In genomic region chr2:107808986-107809385, GRCh38 we compare ENCODE assay signal across 2 cellular contexts.
A peak's percentile ranks its signal among the peaks of the same experiment; 100 is the strongest.
TF ChIP-seq lines count a peak whose summit lies in the region.

No MANE protein-coding gene starts in this region.

TF ChIP-seq in HepG2, 621 proteins besides CTCF, POLR2A, EP300 and RAD21 (continued from another document):
- 0 out of 2 replicates have a peak, but pooled peaks have one; percentile 8 for TF ChIP-seq CREB1 (IDR thresholded peaks at IDR 0.05)
- no peak for TF ChIP-seq CREB1 (CRISPR knock-in tag; IDR thresholded peaks at IDR 0.05)

TF ChIP-seq in HEK293T, 16 proteins besides CTCF, POLR2A, EP300 and RAD21:
- TF ChIP-seq PKNOX1 (IDR thresholded peaks at IDR 0.05) = no peak
- TF ChIP-seq NFRKB (IDR thresholded peaks at IDR 0.05) = no peak
- TF ChIP-seq CTBP1 (IDR thresholded peaks at IDR 0.05; ENCODE audit: borderline replicate concordance) = no peak
- TF ChIP-seq ARNT (IDR thresholded peaks at IDR 0.05) = no peak
- TF ChIP-seq SP1 (IDR thresholded peaks at IDR 0.05) = no peak
- TF ChIP-seq HDGF (IDR thresholded peaks at IDR 0.05; ENCODE audit: borderline replicate concordance) = no peak
- TF ChIP-seq ELF4 (IDR thresholded peaks at IDR 0.05) = no peak
- no peak for TF ChIP-seq L3MBTL2 (conservative IDR thresholded peaks at IDR 0.05)
- no peak for TF ChIP-seq LEF1 (IDR thresholded peaks at IDR 0.05; ENCODE audit: borderline replicate concordance)
- no peak for TF ChIP-seq ZNF384 (IDR thresholded peaks at IDR 0.05)
- no peak for TF ChIP-seq FOXM1 (IDR thresholded peaks at IDR 0.05; ENCODE audit: borderline replicate concordance)
- TF ChIP-seq TARDBP (IDR thresholded peaks at IDR 0.05) = no peak
- no peak for TF ChIP-seq FOXK2 (IDR thresholded peaks at IDR 0.05)
- no peak for TF ChIP-seq BHLHE40 (IDR thresholded peaks at IDR 0.05; ENCODE audit: borderline replicate concordance)
- TF ChIP-seq SUZ12 (IDR thresholded peaks at IDR 0.05) = no peak
- no peak for TF ChIP-seq FOXA1 (IDR thresholded peaks at IDR 0.05)
